In the genomic region with DNA sequence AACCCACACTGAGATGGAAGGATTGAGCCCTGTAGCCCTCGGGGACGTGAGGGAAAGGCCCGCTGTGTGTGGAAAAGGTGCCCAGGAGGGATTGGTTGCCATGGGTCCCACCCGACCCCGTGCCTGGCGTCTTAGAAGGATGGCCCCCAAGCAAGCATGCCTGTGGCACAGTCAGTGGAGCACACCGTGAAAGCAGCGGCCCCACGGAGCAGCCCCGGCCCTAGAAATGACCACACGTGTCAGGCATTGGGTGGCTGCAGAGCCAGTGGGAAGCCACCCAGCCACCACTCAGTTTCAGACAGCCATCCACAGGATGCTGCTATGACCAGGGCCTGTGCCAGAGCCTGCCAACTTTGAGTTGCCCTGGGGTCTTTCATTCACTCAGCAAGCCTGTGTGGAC, we compare ENCODE assay signal across 9 cellular contexts. TPM values are rescaled to one million over a fixed set of nuclear protein-coding genes. Genes with fewer than 3 reads are reported as not detected.
"Had no signal": no experiment of that assay in that cellular context is flagged by ENCODE, and none has a peak within 500 bp of the region (broad histone marks: within the 10 kb centered on the region; RNA-seq: fewer than 3 reads in every experiment).

No MANE protein-coding gene starts in this region.

- H3K4me3 ChIP-seq: GM12878 had no signal

- FAIRE-seq: G401.6, GM12878, GM12891, GM12892, GM18507, GM19239 had no signal

- ATAC-seq: GM12878 had no signal

- DNase-seq: GDM1, GF-D8 had no signal

RNA-seq across cellular contexts. Expression of gene EPHA8, which starts 13.3 kb away (rescaled TPM):
- total RNA-seq: G401, GM12878 had no signal
- polyA plus RNA-seq: GM12878 had no signal
